ENCODE assay signal across 1 cellular context in genomic region chr19:13260883-13261653, GRCh38.
A peak's percentile ranks its signal among the peaks of the same experiment; 100 is the strongest.
TF ChIP-seq lines count a peak whose summit lies in the region.

No MANE protein-coding gene starts in this region.

TF ChIP-seq in K562, 482 proteins besides CTCF, POLR2A, EP300 and RAD21 (continued from another document):
- TF ChIP-seq SMC3 (conservative IDR thresholded peaks at IDR 0.05; ENCODE audit: insufficient read depth, low read depth, low read length) = no peak
- peak; percentile 54 for TF ChIP-seq FOS (IDR thresholded peaks at IDR 0.05; ENCODE audit: extremely low read depth, insufficient read length)
- 0 out of 2 replicates have a peak, but pooled peaks have one; percentile 25 for TF ChIP-seq TOE1 (IDR thresholded peaks at IDR 0.05; ENCODE audit: borderline replicate concordance)
- no peak for TF ChIP-seq TOE1 (CRISPR knock-in tag; IDR thresholded peaks at IDR 0.05; ENCODE audit: borderline replicate concordance, low read depth)
- 0 out of 2 replicates have a peak, but pooled peaks have one; percentile 3 for TF ChIP-seq CREM (IDR thresholded peaks at IDR 0.05; ENCODE audit: low read depth)
- TF ChIP-seq ATF7 (IDR thresholded peaks at IDR 0.05) = 0 out of 2 replicates have a peak, but pooled peaks have one; percentile 19
- TF ChIP-seq MITF (IDR thresholded peaks at IDR 0.05) = peak; percentile 48; the same call in 1 of the 2 replicates
- no peak for TF ChIP-seq ZBTB9 (CRISPR knock-in tag; IDR thresholded peaks at IDR 0.05)
- TF ChIP-seq ZFP30 (CRISPR knock-in tag; IDR thresholded peaks at IDR 0.05; ENCODE audit: borderline replicate concordance) = no peak
- no peak for TF ChIP-seq ZNF124 (CRISPR knock-in tag; IDR thresholded peaks at IDR 0.05)
- TF ChIP-seq ID3 (CRISPR knock-in tag; IDR thresholded peaks at IDR 0.05) = no peak
- TF ChIP-seq ID3 (tag; IDR thresholded peaks at IDR 0.05) = peak; percentile 73; the same call in 1 of the 2 replicates
- no peak for TF ChIP-seq ZNF41 (CRISPR knock-in tag; conservative IDR thresholded peaks at IDR 0.05)
- peak; percentile 97 for TF ChIP-seq FOSL1 (tag; conservative IDR thresholded peaks at IDR 0.05)
- no peak for TF ChIP-seq CCAR2 (IDR thresholded peaks at IDR 0.05; ENCODE audit: low read depth, low read length)
- TF ChIP-seq ATF3 (IDR thresholded peaks at IDR 0.05) = peak; percentile 94
- TF ChIP-seq ATF3 (CRISPR knock-in tag; conservative IDR thresholded peaks at IDR 0.05) = peak; percentile 60; the same call in 1 of the 2 replicates
- TF ChIP-seq USF2 (CRISPR knock-in tag; IDR thresholded peaks at IDR 0.05) = peak; percentile 43; the same call in 1 of the 2 replicates
- TF ChIP-seq SMARCE1 (IDR thresholded peaks at IDR 0.05) = peak; percentile 71; the same call in 1 of the 2 replicates
- peak; percentile 43; the same call in 1 of the 2 replicates for TF ChIP-seq RAD51 (IDR thresholded peaks at IDR 0.05; ENCODE audit: borderline replicate concordance, low read depth)
- peak; percentile 94 for TF ChIP-seq JUND (IDR thresholded peaks at IDR 0.05; ENCODE audit: borderline replicate concordance, low read depth, low read length)
- peak; percentile 88 for TF ChIP-seq JUND (tag; IDR thresholded peaks at IDR 0.05; ENCODE audit: borderline replicate concordance, low read depth, low read length)
- TF ChIP-seq SFPQ (IDR thresholded peaks at IDR 0.05; ENCODE audit: low read depth, low read length) = no peak
- peak; percentile 48 for TF ChIP-seq SP1 (CRISPR knock-in tag; IDR thresholded peaks at IDR 0.05)
- no peak for TF ChIP-seq ZNF354B (CRISPR knock-in tag; IDR thresholded peaks at IDR 0.05)
- peak; percentile 53; the same call in 1 of the 2 replicates for TF ChIP-seq PKNOX1 (IDR thresholded peaks at IDR 0.05)
- peak; percentile 41; the same call in 1 of the 2 replicates for TF ChIP-seq DPF2 (IDR thresholded peaks at IDR 0.05)
- 0 out of 2 replicates have a peak, but pooled peaks have one; percentile 12 for TF ChIP-seq SOX6 (IDR thresholded peaks at IDR 0.05)
- TF ChIP-seq ZNF165 (CRISPR knock-in tag; IDR thresholded peaks at IDR 0.05; ENCODE audit: borderline replicate concordance) = no peak
- no peak for TF ChIP-seq GATA2 (CRISPR knock-in tag; IDR thresholded peaks at IDR 0.05)
- peak; percentile 69 for TF ChIP-seq ARID1B (IDR thresholded peaks at IDR 0.05)
- no peak for TF ChIP-seq ETS2 (tag; IDR thresholded peaks at IDR 0.05; ENCODE audit: borderline replicate concordance, poor library complexity, severe bottlenecking)
- no peak for TF ChIP-seq MCM2 (IDR thresholded peaks at IDR 0.05; ENCODE audit: low read depth)
- peak; percentile 94 for TF ChIP-seq JUN (IDR thresholded peaks at IDR 0.05; ENCODE audit: borderline replicate concordance, low read depth, low read length)
- 0 out of 2 replicates have a peak, but pooled peaks have one; percentile 59 for TF ChIP-seq JUN (CRISPR knock-in tag; IDR thresholded peaks at IDR 0.05; ENCODE audit: borderline replicate concordance)
- TF ChIP-seq TAF9B (IDR thresholded peaks at IDR 0.05; ENCODE audit: partially characterized antibody) = no peak
- TF ChIP-seq PREB (CRISPR knock-in tag; IDR thresholded peaks at IDR 0.05) = no peak
- no peak for TF ChIP-seq HEY1 (CRISPR knock-in tag; IDR thresholded peaks at IDR 0.05; ENCODE audit: borderline replicate concordance)
- no peak for TF ChIP-seq PRMT5 (CRISPR knock-in tag; IDR thresholded peaks at IDR 0.05)
- 0 out of 2 replicates have a peak, but pooled peaks have one; percentile 26 for TF ChIP-seq GABPB1 (CRISPR knock-in tag; IDR thresholded peaks at IDR 0.05)
- peak; percentile 65 for TF ChIP-seq MEF2A (IDR thresholded peaks at IDR 0.05; ENCODE audit: control insufficient read depth, low read depth, low read length)
- TF ChIP-seq BHLHE40 (IDR thresholded peaks at IDR 0.05; ENCODE audit: low read length) = peak; percentile 62; the same call in 1 of the 2 replicates
